Comparison of ENCODE assay signal across 15 cellular contexts in genomic region chr17:73013816-73014663, GRCh38.
DNase-seq lines count a peak whose midpoint lies in the region; ATAC-seq and TF ChIP-seq lines count a peak whose summit lies in the region.
"Had no signal": no experiment of that assay in that cellular context is flagged by ENCODE, and none has a peak within 500 bp of the region (broad histone marks: within the 10 kb centered on the region; RNA-seq: fewer than 3 reads in every experiment).

No MANE protein-coding gene starts in this region.

- DNase-seq in DMS 273 (lab: John Stamatoyannopoulos, UW; ENCODE audit: unreplicated experiment) (peak; percentile 23), DMS 273 treated with DMSO at 0.1 percent for 48 hours (lab: John Stamatoyannopoulos, UW) (no peak), LoVo (ENCODE audit: low spot score) (peak; percentile 45), amniotic epithelial cell (ENCODE audit: low read depth) (peak; percentile 27), neural progenitor cell (ENCODE audit: low spot score) (peak; percentile 44), T-helper 1 cell (no peak), left ventricle myocardium inferior (no peak)
- DNase-seq: activated T-cell treated with anti-CD3 and anti-CD28 coated beads, Interleukin-2, amount 50 U/mL, for 4 hours; DMS79; heart left ventricle; KG1; psoas muscle had no signal

- H3K27me3 Mint-ChIP-seq in neural progenitor cell (ENCODE audit: insufficient read depth, low read depth), result peaks cover 2% of the 10 kb centered on the region

- H3K4me1 ChIP-seq in neural progenitor cell, result peaks cover 5% of the 10 kb centered on the region
- H3K4me1 ChIP-seq in left ventricle myocardium inferior, result no peaks in the 10 kb centered on the region
- H3K4me1 ChIP-seq: heart left ventricle, psoas muscle had no signal

- H3K4me2 ChIP-seq in neural progenitor cell, result no peak overlapping the region

- ATAC-seq in GM18519 (IDR thresholded peaks at IDR 0.05; ENCODE audit: low FRiP score, unreplicated experiment), result no peak
- ATAC-seq: activated T-cell treated with anti-CD3 and anti-CD28 coated beads, Interleukin-2, amount 50 U/mL, for 4 hours; heart left ventricle had no signal

- no peaks in the 10 kb centered on the region for H3K9me3 ChIP-seq in neural progenitor cell (ENCODE audit: low read depth)
- peaks cover 17% of the 10 kb centered on the region for H3K9me3 ChIP-seq in left ventricle myocardium inferior (replicated peaks)

- H3K36me3 ChIP-seq in neural progenitor cell (no peaks in the 10 kb centered on the region), left ventricle myocardium inferior (no peaks in the 10 kb centered on the region)
- H3K36me3 ChIP-seq: heart left ventricle had no signal

- H3K36me3 Mint-ChIP-seq in neural progenitor cell, result no peaks in the 10 kb centered on the region

- intact Hi-C loops in left ventricle myocardium inferior (cut with micrococcal nuclease), result no loop called here

- no peak overlapping the region for H3K9ac ChIP-seq in neural progenitor cell

- no peak overlapping the region for H3K4me3 ChIP-seq in neural progenitor cell
- no peak overlapping the region for H3K4me3 ChIP-seq in left ventricle myocardium inferior
- H3K4me3 ChIP-seq: coronary artery, heart left ventricle, psoas muscle had no signal

- H4K20me1 ChIP-seq in neural progenitor cell (ENCODE audit: low read depth), result no peaks in the 10 kb centered on the region

- H3K27ac Mint-ChIP-seq in neural progenitor cell, result peak overlapping the region; percentile 87

- H3K27me3 ChIP-seq in neural progenitor cell, result no peaks in the 10 kb centered on the region
- no peaks in the 10 kb centered on the region for H3K27me3 ChIP-seq in left ventricle myocardium inferior (ENCODE audit: low read depth)
- H3K27me3 ChIP-seq: heart left ventricle had no signal

- peaks cover 3% of the 10 kb centered on the region for H3K9me3 Mint-ChIP-seq in neural progenitor cell

- H3K27ac ChIP-seq in neural progenitor cell (no peak overlapping the region), left ventricle myocardium inferior (replicated peaks) (no peak overlapping the region)
- H3K27ac ChIP-seq: 22Rv1, coronary artery, heart left ventricle, psoas muscle had no signal

- H3K79me2 ChIP-seq in neural progenitor cell (ENCODE audit: low read depth), result no peaks in the 10 kb centered on the region

- no peaks in the 10 kb centered on the region for H3F3A ChIP-seq in neural progenitor cell (ENCODE audit: low read depth)

- H3K4me3 Mint-ChIP-seq in neural progenitor cell, result no peak overlapping the region
- H3K4me3 Mint-ChIP-seq: activated T-cell treated with anti-CD3 and anti-CD28 coated beads, Interleukin-2, amount 50 U/mL, for 4 hours had no signal

- H2AFZ ChIP-seq in neural progenitor cell (replicated peaks), result no peak overlapping the region

- TF ChIP-seq CTCF in neural progenitor cell (IDR thresholded peaks at IDR 0.05) (no peak), left ventricle myocardium inferior (IDR thresholded peaks at IDR 0.05; ENCODE audit: borderline replicate concordance) (no peak)

- H3K4me1 Mint-ChIP-seq in neural progenitor cell, result peaks cover 9% of the 10 kb centered on the region

Comparison
In these comparisons a context has a peak if more than half of its experiments do, and no peak if none do; other contexts are left out.
1. DNase-seq: peak in DMS 273 (single experiment), LoVo (single experiment), amniotic epithelial cell (single experiment) and neural progenitor cell (single experiment); none in DMS 273 treated with DMSO at 0.1 percent for 48 hours (single experiment), T-helper 1 cell (0 of 5) and left ventricle myocardium inferior (single experiment).